ENCODE assay signal across 25 cellular contexts in genomic region chr5:68834486-68834885, GRCh38.
DNase-seq lines count a peak whose midpoint lies in the region; FAIRE-seq and TF ChIP-seq lines count a peak whose summit lies in the region.
"Had no signal": no experiment of that assay in that cellular context is flagged by ENCODE, and none has a peak within 500 bp of the region (broad histone marks: within the 10 kb centered on the region; RNA-seq: fewer than 3 reads in every experiment).

No MANE protein-coding gene starts in this region.

- BruUV-seq in mammary epithelial cell (replicated peaks; lab: Mats Ljungman, UMichigan) = no TSS peak

- DNase-seq in breast epithelium (ENCODE audit: low spot score in 2 of 2) = peak in 1 of 2 donors; percentile 61
- no peak for DNase-seq in mammary epithelial cell
- DNase-seq in epithelial cell of esophagus (ENCODE audit: low read depth) = peak; percentile 11
- DNase-seq in mesendoderm = no peak
- DNase-seq in D721Med (ENCODE audit: insufficient read length, low spot score) = no peak
- no peak for DNase-seq in medulla oblongata (ENCODE audit: extremely low spot score)
- no peak for DNase-seq in GM12891 (ENCODE audit: insufficient read length, low spot score)
- DNase-seq: Calu3; hypothalamus; MM.1S; naive B cell; NCI-H146; NCI-H2171; NCI-H526; ovary; small intestine; stimulated activated CD4-positive, alpha-beta T cell treated with anti-CD3 and anti-CD28 coated beads, Interleukin-4, amount 100 ng/mL, for 24 hours; stomach; T-cell; upper lobe of right lung had no signal

- no peak for FAIRE-seq in D721Med (lab: Jason Lieb, UNC)
- FAIRE-seq in GM12891 (lab: Jason Lieb, UNC) = no peak
- FAIRE-seq: keratinocyte, small intestine had no signal

- WGBS in mammary epithelial cell (ENCODE audit: low coverage, missing lambda C conversion rate) = 45% methylated on average over 4 of the region's 4 CpGs
- no CpG with 5 or more reads among the region's 4 CpGs for WGBS in mesendoderm (ENCODE audit: extremely low coverage, insufficient coverage, low lambda C conversion rate)

- no peak overlapping the region for H4K8ac ChIP-seq in mesendoderm (ENCODE audit: low read depth, low read length)

- no peaks in the 10 kb centered on the region for H3K27me3 ChIP-seq in breast epithelium
- H3K27me3 ChIP-seq in mammary epithelial cell (ENCODE audit: insufficient read depth, low read length) = no peaks in the 10 kb centered on the region
- no peaks in the 10 kb centered on the region for H3K27me3 ChIP-seq in mesendoderm (ENCODE audit: insufficient read depth, low read length, poor library complexity)
- H3K27me3 ChIP-seq: BLaER1, ovary, stomach, upper lobe of right lung had no signal

- no peaks in the 10 kb centered on the region for H3K79me1 ChIP-seq in mesendoderm (ENCODE audit: low read length)

- CTCF ChIA-PET in mammary epithelial cell (lab: Charles Lee; ENCODE audit: low non-redundant PET) = no interaction called here

- TF ChIP-seq POLR2A in breast epithelium (IDR thresholded peaks at IDR 0.05) (no peak), GM12891 (IDR thresholded peaks at IDR 0.05; ENCODE audit: low read depth, low read length) (no peak)

- H4K20me1 ChIP-seq in mammary epithelial cell (ENCODE audit: insufficient read depth, low read length) = no peaks in the 10 kb centered on the region
- H4K20me1 ChIP-seq: BLaER1 had no signal

- no peak overlapping the region for H3K23ac ChIP-seq in mesendoderm (ENCODE audit: low read length)

- H2AFZ ChIP-seq in mammary epithelial cell (ENCODE audit: low read depth, low read length) = no peak overlapping the region

- H3K27ac ChIP-seq in breast epithelium (peak overlapping the region; percentile 83), mammary epithelial cell (ENCODE audit: insufficient read depth, low read depth, low read length) (no peak overlapping the region), mesendoderm (ENCODE audit: low read depth, low read length) (no peak overlapping the region), temporal lobe (ENCODE audit: low read depth, low read length) (peak overlapping the region; percentile 31)
- H3K27ac ChIP-seq: 22Rv1, BLaER1, ovary, stomach, upper lobe of right lung had no signal

- H2AK5ac ChIP-seq in mesendoderm (ENCODE audit: low read length) = no peak overlapping the region

- no peaks in the 10 kb centered on the region for H3K9me3 ChIP-seq in breast epithelium
- H3K9me3 ChIP-seq in mammary epithelial cell (replicated peaks; ENCODE audit: insufficient read depth, low read length) = no peaks in the 10 kb centered on the region
- H3K9me3 ChIP-seq: BLaER1, ovary, stomach, upper lobe of right lung had no signal

- H2BK120ac ChIP-seq in mesendoderm (ENCODE audit: low read depth, low read length) = no peak overlapping the region

- H3K9ac ChIP-seq in mammary epithelial cell (ENCODE audit: insufficient read depth, low read length) (no peak overlapping the region), mesendoderm (ENCODE audit: low read length) (no peak overlapping the region)
- H3K9ac ChIP-seq: BLaER1 had no signal

- TF ChIP-seq CTCF in breast epithelium (IDR thresholded peaks at IDR 0.05) = no peak
- TF ChIP-seq CTCF in mammary epithelial cell (conservative IDR thresholded peaks at IDR 0.05 in 1 of 2, IDR thresholded peaks at IDR 0.05 in 1 of 2; ENCODE audit: extremely low read depth in 1 of 2, insufficient read depth in 1 of 2, low read depth in 1 of 2, low read length in 2 of 2) = no peak
- no peak for TF ChIP-seq CTCF in epithelial cell of esophagus (IDR thresholded peaks at IDR 0.05; ENCODE audit: insufficient read depth, low read depth, low read length, missing control alignments)
- TF ChIP-seq CTCF in D721Med (IDR thresholded peaks at IDR 0.05; ENCODE audit: insufficient read depth, missing control alignments) = no peak

- no peak overlapping the region for H4K5ac ChIP-seq in mesendoderm (ENCODE audit: low read length)

- H3K4me2 ChIP-seq in mammary epithelial cell (ENCODE audit: insufficient read depth, low read depth, low read length) (no peak overlapping the region), mesendoderm (ENCODE audit: low read length) (no peak overlapping the region)
- H3K4me2 ChIP-seq: BLaER1 had no signal

- H2BK15ac ChIP-seq in mesendoderm (replicated peaks; ENCODE audit: low read depth) = no peak overlapping the region

- no peak overlapping the region for H3K18ac ChIP-seq in mesendoderm (ENCODE audit: low read length)

- H3K79me2 ChIP-seq in mammary epithelial cell (ENCODE audit: insufficient read depth, low read length) = no peaks in the 10 kb centered on the region
- H3K79me2 ChIP-seq in mesendoderm (ENCODE audit: control insufficient read depth, insufficient read depth, low read length) = no peaks in the 10 kb centered on the region

- no peak overlapping the region for H3K4me3 ChIP-seq in breast epithelium
- H3K4me3 ChIP-seq in mammary epithelial cell (replicated peaks in 1 of 3; ENCODE audit: insufficient read depth in 1 of 3, low read depth in 2 of 3, low read length in 3 of 3) = no peak overlapping the region
- H3K4me3 ChIP-seq in epithelial cell of esophagus (ENCODE audit: low read length) = no peak overlapping the region
- H3K4me3 ChIP-seq in mesendoderm (ENCODE audit: low read length) = no peak overlapping the region
- H3K4me3 ChIP-seq: BLaER1, lung, ovary, stomach, upper lobe of right lung had no signal

- in situ Hi-C loops in mammary epithelial cell (cut with MboI; ENCODE audit: low sequenced_read_pairs in 2 of 2) = no loop called here

- peak overlapping the region; percentile 36 for H3K4ac ChIP-seq in mesendoderm (ENCODE audit: low read depth, low read length)

- no peaks in the 10 kb centered on the region for H3K4me1 ChIP-seq in breast epithelium
- peaks cover 2% of the 10 kb centered on the region for H3K4me1 ChIP-seq in mammary epithelial cell (ENCODE audit: insufficient read depth, low read length)
- H3K4me1 ChIP-seq in mesendoderm (ENCODE audit: control insufficient read depth, low read depth, low read length) = no peaks in the 10 kb centered on the region
- H3K4me1 ChIP-seq: BLaER1, stomach, upper lobe of right lung had no signal

- H3K56ac ChIP-seq in mesendoderm (ENCODE audit: low read length) = no peak overlapping the region

- dilution Hi-C loops in mammary epithelial cell (cut with HindIII; ENCODE audit: low sequenced_read_pairs) = no loop called here

- intact Hi-C loops in breast epithelium (cut with DNase I; ENCODE audit: low total_unique reads) (no loop called here), mammary epithelial cell (cut with micrococcal nuclease) (no loop called here)

- no peak overlapping the region for H2BK5ac ChIP-seq in mesendoderm (ENCODE audit: low read length)

- no peaks in the 10 kb centered on the region for H3K36me3 ChIP-seq in breast epithelium
- H3K36me3 ChIP-seq in mammary epithelial cell (ENCODE audit: insufficient read depth, low read length) = no peaks in the 10 kb centered on the region
- no peaks in the 10 kb centered on the region for H3K36me3 ChIP-seq in mesendoderm (ENCODE audit: control insufficient read depth, insufficient read depth, low read length)
- H3K36me3 ChIP-seq: BLaER1, ovary, stomach, upper lobe of right lung had no signal

TF ChIP-seq in GM12891, 5 proteins besides CTCF, POLR2A, EP300 and RAD21:
- TF ChIP-seq PAX5 (IDR thresholded peaks at IDR 0.05; ENCODE audit: insufficient read depth, low read length, severe bottlenecking) = no peak
- TF ChIP-seq SPI1 (IDR thresholded peaks at IDR 0.05; ENCODE audit: low read depth, low read length) = no peak
- TF ChIP-seq TAF1 (IDR thresholded peaks at IDR 0.05; ENCODE audit: low read depth, low read length) = no peak
- no peak for TF ChIP-seq POU2F2 (IDR thresholded peaks at IDR 0.05; ENCODE audit: low read depth, low read length)
- TF ChIP-seq POLR2AphosphoS5 (IDR thresholded peaks at IDR 0.05; ENCODE audit: low read depth, low read length) = no peak

Comparison
In these comparisons a context has a peak if more than half of its experiments do, and no peak if none do; other contexts are left out.
1. H3K27ac ChIP-seq: peak in breast epithelium (2 of 2) and temporal lobe (single experiment); none in mammary epithelial cell (single experiment) and mesendoderm (single experiment).